10 cellular contexts compared by ENCODE assay signal in genomic region chr2:217935245-217935879, GRCh38.
DNase-seq lines count a peak whose midpoint lies in the region; ATAC-seq and TF ChIP-seq lines count a peak whose summit lies in the region.
"Had no signal": no experiment of that assay in that cellular context is flagged by ENCODE, and none has a peak within 500 bp of the region (broad histone marks: within the 10 kb centered on the region; RNA-seq: fewer than 3 reads in every experiment).

No MANE protein-coding gene starts in this region.

- H3K4me3 ChIP-seq in skeletal muscle cell (ENCODE audit: low read depth, low read length) = no peak overlapping the region
- no peak overlapping the region for H3K4me3 ChIP-seq in CD8-positive, alpha-beta T cell (ENCODE audit: low read depth, low read length)

- CTCF ChIA-PET in CD8-positive, alpha-beta T cell (lab: Charles Lee) = interaction anchor here (1.0 kb wide), 1 partner anchor 9 kb away, joined by 3 read pairs; no protein-coding TSS in a partner anchor

- H3K27ac Mint-ChIP-seq in chondrocyte (ENCODE audit: unreplicated experiment) = peak overlapping the region; percentile 95
- H3K27ac Mint-ChIP-seq in CD8-positive, alpha-beta T cell = no peak overlapping the region

- no peak overlapping the region for H3K27ac ChIP-seq in CD8-positive, alpha-beta T cell (ENCODE audit: low read depth, low read length)

- peaks cover 2% of the 10 kb centered on the region for H3K36me3 Mint-ChIP-seq in chondrocyte (ENCODE audit: low read depth)
- H3K36me3 Mint-ChIP-seq in CD8-positive, alpha-beta T cell = no peaks in the 10 kb centered on the region
- H3K36me3 Mint-ChIP-seq: CD4-positive, alpha-beta memory T cell had no signal

- POLR2A ChIA-PET in CD8-positive, alpha-beta T cell (lab: Charles Lee) = no interaction called here

- H3K27me3 Mint-ChIP-seq in chondrocyte (ENCODE audit: low read depth) = no peaks in the 10 kb centered on the region
- H3K27me3 Mint-ChIP-seq in CD8-positive, alpha-beta T cell (ENCODE audit: low read depth) = peaks cover 2% of the 10 kb centered on the region

- H3K36me3 ChIP-seq in CD8-positive, alpha-beta T cell (ENCODE audit: insufficient read depth, low read length) = no peaks in the 10 kb centered on the region

- peak overlapping the region; percentile 35 for H3K4me3 Mint-ChIP-seq in chondrocyte (ENCODE audit: unreplicated experiment)
- no peak overlapping the region for H3K4me3 Mint-ChIP-seq in CD8-positive, alpha-beta T cell
- H3K4me3 Mint-ChIP-seq: CD4-positive, alpha-beta memory T cell; effector memory CD8-positive, alpha-beta T cell had no signal

- intact Hi-C loops in CD8-positive, alpha-beta T cell (cut with DNase I, micrococcal nuclease) = no loop called here

- DNase-seq in GM03348 (ENCODE audit: low spot score) (peak; percentile 82), chondrocyte (ENCODE audit: low spot score) (no peak), islet precursor cell (peak; percentile 71), skeletal muscle cell (ENCODE audit: low read depth) (peak; percentile 52), NCI-H748 (lab: John Stamatoyannopoulos, UW; ENCODE audit: unreplicated experiment) (no peak), SW480 (ENCODE audit: low spot score) (no peak)
- no peak for DNase-seq in NK-92 treated with Interleukin-12 subunit alpha and Interleukin-12 subunit beta, amount 100 ng/mL, for 24 hours (lab: John Stamatoyannopoulos, UW)
- no peak for DNase-seq in CD8-positive, alpha-beta T cell
- DNase-seq: CD4-positive, alpha-beta memory T cell; effector memory CD8-positive, alpha-beta T cell had no signal

- no peaks in the 10 kb centered on the region for H3K4me1 ChIP-seq in CD8-positive, alpha-beta T cell (ENCODE audit: insufficient read depth, low read length)

- no peaks in the 10 kb centered on the region for H3K27me3 ChIP-seq in CD8-positive, alpha-beta T cell (ENCODE audit: insufficient read depth, low read length)

- no peak for ATAC-seq in CD8-positive, alpha-beta T cell
- ATAC-seq: effector memory CD8-positive, alpha-beta T cell had no signal

- no peaks in the 10 kb centered on the region for H3K9me3 Mint-ChIP-seq in chondrocyte (ENCODE audit: low read depth)
- H3K9me3 Mint-ChIP-seq in CD8-positive, alpha-beta T cell = no peaks in the 10 kb centered on the region
- H3K9me3 Mint-ChIP-seq: CD4-positive, alpha-beta memory T cell; effector memory CD8-positive, alpha-beta T cell had no signal

- no peak for TF ChIP-seq CTCF in chondrocyte (IDR thresholded peaks at IDR 0.05)
- no peak for TF ChIP-seq CTCF in CD8-positive, alpha-beta T cell (IDR thresholded peaks at IDR 0.05)

- H3K4me1 Mint-ChIP-seq in chondrocyte (ENCODE audit: low read depth) = peaks cover 97% of the 10 kb centered on the region
- H3K4me1 Mint-ChIP-seq in CD8-positive, alpha-beta T cell (ENCODE audit: low read depth) = no peaks in the 10 kb centered on the region
- H3K4me1 Mint-ChIP-seq: CD4-positive, alpha-beta memory T cell had no signal

- H3K9me3 ChIP-seq in CD8-positive, alpha-beta T cell (ENCODE audit: low read length) = no peaks in the 10 kb centered on the region

Comparison
In these comparisons a context has a peak if more than half of its experiments do, and no peak if none do; other contexts are left out.
1. DNase-seq: peak in GM03348 (single experiment), islet precursor cell (single experiment) and skeletal muscle cell (single experiment); none in chondrocyte (single experiment), NCI-H748 (single experiment), SW480 (single experiment), NK-92 treated with Interleukin-12 subunit alpha and Interleukin-12 subunit beta, amount 100 ng/mL, for 24 hours (single experiment) and CD8-positive, alpha-beta T cell (0 of 7).